In the genomic region with DNA sequence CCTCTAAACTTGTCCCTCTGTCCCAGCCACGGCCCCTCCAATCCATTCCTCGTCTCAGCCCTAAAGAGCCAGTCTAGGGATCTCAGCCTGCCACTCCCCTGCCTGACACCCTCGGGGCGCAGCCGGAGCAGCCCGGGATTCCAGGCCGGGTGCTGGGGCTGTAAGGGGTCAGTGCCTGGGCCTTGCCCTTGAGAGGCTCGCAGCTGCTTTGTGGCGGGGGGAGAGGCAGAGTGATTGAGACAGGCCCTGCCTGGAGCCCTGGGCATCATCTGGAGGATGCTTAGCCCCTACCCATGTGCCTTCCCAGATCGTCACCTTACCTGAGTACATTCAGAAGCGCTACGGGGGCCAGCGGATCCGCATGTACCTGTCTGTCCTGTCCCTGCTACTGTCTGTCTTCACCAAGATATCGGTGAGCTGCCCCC, we compare ENCODE assay signal across 11 cellular contexts. TPM values are rescaled to one million over a fixed set of nuclear protein-coding genes. Genes with fewer than 3 reads are reported as not detected.
A peak's percentile ranks its signal among the peaks of the same experiment; 100 is the strongest.
DNase-seq lines count a peak whose midpoint lies in the region; ATAC-seq and TF ChIP-seq lines count a peak whose summit lies in the region.
"Had no signal": no experiment of that assay in that cellular context is flagged by ENCODE, and none has a peak within 500 bp of the region (broad histone marks: within the 10 kb centered on the region; RNA-seq: fewer than 3 reads in every experiment).

No MANE protein-coding gene starts in this region.

- H3K79me2 ChIP-seq in neural progenitor cell (ENCODE audit: low read depth): no peaks in the 10 kb centered on the region

- H3K4me3 Mint-ChIP-seq in CD14-positive monocyte: no peak overlapping the region
- no peak overlapping the region for H3K4me3 Mint-ChIP-seq in activated T-helper 17 cell treated with anti-CD3 and anti-CD28 coated beads, Interleukin-2, amount 50 U/mL, for 72 hours
- peak overlapping the region; percentile 31 for H3K4me3 Mint-ChIP-seq in neural progenitor cell

- H3K27me3 Mint-ChIP-seq in CD14-positive monocyte (ENCODE audit: low read depth in 3 of 3): peaks cover 2 to 5% (median 4%) of the 10 kb centered on the region in 3 donors
- H3K27me3 Mint-ChIP-seq in activated T-helper 17 cell treated with anti-CD3 and anti-CD28 coated beads, Interleukin-2, amount 50 U/mL, for 72 hours: no peaks in the 10 kb centered on the region
- peaks cover 5% of the 10 kb centered on the region for H3K27me3 Mint-ChIP-seq in neural progenitor cell (ENCODE audit: insufficient read depth, low read depth)

- H3F3A ChIP-seq in neural progenitor cell (ENCODE audit: low read depth): no peaks in the 10 kb centered on the region

- peaks cover 4% of the 10 kb centered on the region for H3K4me1 Mint-ChIP-seq in CD14-positive monocyte
- H3K4me1 Mint-ChIP-seq in activated T-helper 17 cell treated with anti-CD3 and anti-CD28 coated beads, Interleukin-2, amount 50 U/mL, for 72 hours: peaks cover 19% of the 10 kb centered on the region
- H3K4me1 Mint-ChIP-seq in neural progenitor cell: peaks cover 20% of the 10 kb centered on the region

- no peak overlapping the region for H2AFZ ChIP-seq in neural progenitor cell (replicated peaks)

- no peaks in the 10 kb centered on the region for H4K20me1 ChIP-seq in neural progenitor cell (ENCODE audit: low read depth)
- H4K20me1 ChIP-seq: BLaER1 had no signal

- H3K36me3 Mint-ChIP-seq in CD14-positive monocyte: no peaks in the 10 kb centered on the region
- H3K36me3 Mint-ChIP-seq in activated T-helper 17 cell treated with anti-CD3 and anti-CD28 coated beads, Interleukin-2, amount 50 U/mL, for 72 hours (ENCODE audit: low read depth): no peaks in the 10 kb centered on the region
- no peaks in the 10 kb centered on the region for H3K36me3 Mint-ChIP-seq in neural progenitor cell

- intact Hi-C loops in CD14-positive monocyte (cut with micrococcal nuclease): no loop called here

- no peak overlapping the region for H3K4me2 ChIP-seq in neural progenitor cell
- H3K4me2 ChIP-seq: BLaER1 had no signal

- POLR2A ChIA-PET in GM10248 (lab: Yijun Ruan, JAX): no interaction called here

- no peaks in the 10 kb centered on the region for H3K27me3 ChIP-seq in neural progenitor cell
- H3K27me3 ChIP-seq: BLaER1 had no signal

- H3K9ac ChIP-seq in neural progenitor cell: no peak overlapping the region
- H3K9ac ChIP-seq: BLaER1 had no signal

- H3K36me3 ChIP-seq in neural progenitor cell: no peaks in the 10 kb centered on the region
- H3K36me3 ChIP-seq: BLaER1 had no signal

- no peaks in the 10 kb centered on the region for H3K9me3 Mint-ChIP-seq in CD14-positive monocyte
- no peaks in the 10 kb centered on the region for H3K9me3 Mint-ChIP-seq in activated T-helper 17 cell treated with anti-CD3 and anti-CD28 coated beads, Interleukin-2, amount 50 U/mL, for 72 hours
- no peaks in the 10 kb centered on the region for H3K9me3 Mint-ChIP-seq in neural progenitor cell

- no peaks in the 10 kb centered on the region for H3K9me3 ChIP-seq in neural progenitor cell (ENCODE audit: low read depth)
- H3K9me3 ChIP-seq: BLaER1 had no signal

- ATAC-seq in activated T-helper 17 cell treated with anti-CD3 and anti-CD28 coated beads, Interleukin-2, amount 50 U/mL, for 72 hours (replicated peaks): no peak
- ATAC-seq in GM21737 (IDR thresholded peaks at IDR 0.05; ENCODE audit: unreplicated experiment): no peak

- no peak overlapping the region for H3K4me3 ChIP-seq in neural progenitor cell
- H3K4me3 ChIP-seq: BLaER1 had no signal

- DNase-seq in CD14-positive monocyte (ENCODE audit: low spot score) (peak; percentile 31), ELF-1 (ENCODE audit: low read depth, low spot score) (peak; percentile 68), neural progenitor cell (ENCODE audit: low spot score) (no peak), GM10248 (ENCODE audit: extremely low spot score) (no peak), NCI-H146 (lab: John Stamatoyannopoulos, UW) (no peak), NCI-H82 (lab: John Stamatoyannopoulos, UW) (no peak)
- DNase-seq: NCI-H2227 treated with DMSO at 0.1 percent for 48 hours had no signal

- CTCF ChIA-PET in GM10248 (lab: Yijun Ruan, JAX): interaction anchor here (0.9 to 3.4 kb wide), 21 partner anchors 8 to 403 kb away, joined by 3 to 78 read pairs (median 10); a partner anchor contains a TSS

- TF ChIP-seq CTCF in CD14-positive monocyte (IDR thresholded peaks at IDR 0.05): no peak
- TF ChIP-seq CTCF in neural progenitor cell (IDR thresholded peaks at IDR 0.05): no peak
- no peak for TF ChIP-seq CTCF in GM10248 (IDR thresholded peaks at IDR 0.05; ENCODE audit: control extremely low read depth, extremely low read depth, low read depth, missing control alignments)

- H3K27ac ChIP-seq in neural progenitor cell: no peak overlapping the region
- H3K27ac ChIP-seq: BLaER1, RWPE1 had no signal

- H3K4me1 ChIP-seq in neural progenitor cell: peaks cover 3% of the 10 kb centered on the region

- H3K27ac Mint-ChIP-seq in CD14-positive monocyte: no peak overlapping the region
- H3K27ac Mint-ChIP-seq in activated T-helper 17 cell treated with anti-CD3 and anti-CD28 coated beads, Interleukin-2, amount 50 U/mL, for 72 hours: peak overlapping the region; percentile 43
- H3K27ac Mint-ChIP-seq in neural progenitor cell: no peak overlapping the region

RNA-seq across cellular contexts. Expression of a gene that starts 8.3 kb away (rescaled TPM):
- polyA plus RNA-seq in CD14-positive monocyte: under 1 TPM; 0.10 to 0.12 TPM
- not detected for total RNA-seq in activated T-helper 17 cell treated with anti-CD3 and anti-CD28 coated beads, Interleukin-2, amount 50 U/mL, for 72 hours
- not detected in 2 replicates for total RNA-seq in neural progenitor cell (ENCODE audit: low replicate concordance)

RNA-seq across cellular contexts. Expression of a gene that starts 44.3 kb away (rescaled TPM):
- under 1 TPM; 0.04 to 0.08 TPM for polyA plus RNA-seq in CD14-positive monocyte
- 10 to 100 TPM; 15.9 to 22.6 TPM for total RNA-seq in activated T-helper 17 cell treated with anti-CD3 and anti-CD28 coated beads, Interleukin-2, amount 50 U/mL, for 72 hours
- total RNA-seq in neural progenitor cell (ENCODE audit: low replicate concordance): 9.9 and 24.3 TPM in 2 replicates

Comparison
In these comparisons a context has a peak if more than half of its experiments do, and no peak if none do; other contexts are left out.
1. DNase-seq: peak in CD14-positive monocyte (single experiment) and ELF-1 (single experiment); none in neural progenitor cell (single experiment), GM10248 (single experiment), NCI-H146 (single experiment) and NCI-H82 (single experiment).